15 cellular contexts compared by ENCODE assay signal in the genomic region with DNA sequence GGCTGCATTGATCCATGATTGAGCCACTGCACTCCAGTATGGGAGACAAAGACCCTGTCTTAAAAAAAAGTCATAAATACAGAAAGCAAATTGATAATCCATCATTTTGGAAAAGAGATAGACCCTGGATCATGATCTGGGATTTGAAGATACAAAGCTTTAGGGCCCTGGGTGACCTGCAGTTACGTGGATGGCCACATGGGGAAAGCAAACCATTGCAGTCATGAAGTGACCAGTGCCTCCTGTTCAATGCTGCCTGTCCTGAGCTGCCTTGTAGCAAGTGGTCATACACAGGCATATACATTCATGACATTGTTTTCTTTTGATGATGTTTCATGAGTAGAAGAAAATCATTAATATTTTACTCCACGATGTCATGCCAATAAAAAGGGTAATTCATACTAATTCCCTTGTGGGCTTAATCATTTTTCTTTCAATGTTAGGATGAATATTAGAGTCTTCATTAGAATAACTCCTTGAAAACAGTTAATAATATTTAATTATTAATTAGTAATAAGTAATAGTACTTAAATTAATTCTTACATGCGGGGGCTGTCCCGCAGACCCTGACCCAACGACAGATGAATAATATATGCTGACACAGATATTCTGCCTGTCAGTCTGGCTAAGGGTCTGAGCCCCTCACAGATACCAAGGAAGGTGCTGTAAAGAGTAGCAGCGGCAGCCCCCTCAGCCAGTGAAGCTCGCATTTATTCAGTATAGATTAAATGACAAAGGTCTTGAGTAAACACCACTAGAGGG.
A peak's percentile ranks its signal among the peaks of the same experiment; 100 is the strongest.
DNase-seq lines count a peak whose midpoint lies in the region; FAIRE-seq and TF ChIP-seq lines count a peak whose summit lies in the region.
"Had no signal": no experiment of that assay in that cellular context is flagged by ENCODE, and none has a peak within 500 bp of the region (broad histone marks: within the 10 kb centered on the region; RNA-seq: fewer than 3 reads in every experiment).

No MANE protein-coding gene starts in this region.

- H3K36me3 ChIP-seq in astrocyte (ENCODE audit: insufficient read depth, low read length) = no peaks in the 10 kb centered on the region

- H3K4me1 Mint-ChIP-seq in astrocyte (ENCODE audit: low read depth, unreplicated experiment) = no peaks in the 10 kb centered on the region
- H3K4me1 Mint-ChIP-seq: activated CD4-positive, alpha-beta memory T cell treated with anti-CD3 and anti-CD28 coated beads, Interleukin-2, amount 10 ng/mL, durations not matched to agents 7 days and 5 days; brain had no signal

- H3K27me3 ChIP-seq in astrocyte (ENCODE audit: insufficient read depth, low read length) = no peaks in the 10 kb centered on the region

- no peak for FAIRE-seq in astrocyte (lab: Jason Lieb, UNC)

- TF ChIP-seq CTCF in GM12874 (IDR thresholded peaks at IDR 0.05; ENCODE audit: insufficient read depth, low read depth, low read length) = peak; percentile 37; the same call in 1 of the 2 replicates
- TF ChIP-seq CTCF in astrocyte (IDR thresholded peaks at IDR 0.05; ENCODE audit: insufficient read depth, low read depth, low read length) = peak; percentile 13
- no peak for TF ChIP-seq CTCF in GM13976 (IDR thresholded peaks at IDR 0.05; ENCODE audit: borderline replicate concordance, control extremely low read depth, extremely low read depth, insufficient read depth, missing control alignments)

- DNase-seq in KBM-7 (peak; percentile 9), astrocyte (ENCODE audit: low read depth) (no peak), kidney tubule cell (ENCODE audit: low spot score) (peak; percentile 9), NCI-H510A treated with DMSO at 0.1 percent for 48 hours (lab: John Stamatoyannopoulos, UW) (no peak), occipital lobe (lab: John Stamatoyannopoulos, UW) (no peak), NCI-H446 treated with DMSO at 0.1 percent for 48 hours (lab: John Stamatoyannopoulos, UW) (no peak), GM13976 (ENCODE audit: low spot score) (no peak)
- DNase-seq: activated CD4-positive, alpha-beta memory T cell treated with anti-CD3 and anti-CD28 coated beads, Interleukin-2, amount 10 ng/mL, durations not matched to agents 7 days and 5 days; activated gamma-delta T cell treated with Interleukin-2 at 50 U/mL for 16 hours; COR-L47; NCI-H2029 treated with DMSO at 0.1 percent for 48 hours; nucleus accumbens had no signal

- H3K27me3 Mint-ChIP-seq in astrocyte (ENCODE audit: low read depth, unreplicated experiment) = peaks cover 3% of the 10 kb centered on the region
- H3K27me3 Mint-ChIP-seq: activated CD4-positive, alpha-beta memory T cell treated with anti-CD3 and anti-CD28 coated beads, Interleukin-2, amount 10 ng/mL, durations not matched to agents 7 days and 5 days had no signal

- no peak overlapping the region for H3K4me3 Mint-ChIP-seq in astrocyte (ENCODE audit: unreplicated experiment)
- H3K4me3 Mint-ChIP-seq: activated CD4-positive, alpha-beta memory T cell treated with anti-CD3 and anti-CD28 coated beads, Interleukin-2, amount 10 ng/mL, durations not matched to agents 7 days and 5 days; brain had no signal

- H3K36me3 Mint-ChIP-seq in astrocyte (ENCODE audit: low read depth, unreplicated experiment) = no peaks in the 10 kb centered on the region
- H3K36me3 Mint-ChIP-seq: brain had no signal

- H3K27ac ChIP-seq in astrocyte (ENCODE audit: low read depth, low read length) = no peak overlapping the region

- no peaks in the 10 kb centered on the region for H3K9me3 ChIP-seq in astrocyte (ENCODE audit: insufficient read depth, low read depth, low read length)

- no peaks in the 10 kb centered on the region for H3K79me2 ChIP-seq in astrocyte (ENCODE audit: insufficient read depth, low read length)

- no peak overlapping the region for H3K4me2 ChIP-seq in astrocyte (ENCODE audit: low read length)

- no peak overlapping the region for H3K27ac Mint-ChIP-seq in astrocyte (ENCODE audit: unreplicated experiment)
- H3K27ac Mint-ChIP-seq: activated CD4-positive, alpha-beta memory T cell treated with anti-CD3 and anti-CD28 coated beads, Interleukin-2, amount 10 ng/mL, durations not matched to agents 7 days and 5 days; brain had no signal

- H3K4me3 ChIP-seq in astrocyte (ENCODE audit: insufficient read depth, low read depth, low read length) = no peak overlapping the region
- H3K4me3 ChIP-seq: lung had no signal

- no peaks in the 10 kb centered on the region for H3K4me1 ChIP-seq in astrocyte (ENCODE audit: insufficient read depth, low read length)

- no peaks in the 10 kb centered on the region for H3K9me3 Mint-ChIP-seq in astrocyte (ENCODE audit: unreplicated experiment)

- in situ Hi-C loops in KBM-7 (cut with MboI; ENCODE audit: low pct_unique_long_range_greater_than_20kb, low sequenced_read_pairs) = no loop called here
- in situ Hi-C loops in GM13976 (cut with MboI; ENCODE audit: low sequenced_read_pairs, unreplicated experiment) = no loop called here

- no peak overlapping the region for H2AFZ ChIP-seq in astrocyte (ENCODE audit: low read depth, low read length)

- H4K20me1 ChIP-seq in astrocyte (ENCODE audit: insufficient read depth, low read length) = no peaks in the 10 kb centered on the region

- no peak overlapping the region for H3K9ac ChIP-seq in astrocyte (ENCODE audit: low read length)

Comparison
In these comparisons a context has a peak if more than half of its experiments do, and no peak if none do; other contexts are left out.
1. DNase-seq: peak in KBM-7 (single experiment) and kidney tubule cell (single experiment); none in astrocyte (single experiment), NCI-H510A treated with DMSO at 0.1 percent for 48 hours (single experiment), occipital lobe (single experiment), NCI-H446 treated with DMSO at 0.1 percent for 48 hours (single experiment) and GM13976 (single experiment).